23 cellular contexts compared by ENCODE assay signal in genomic region chr10:116063107-116063506, GRCh38.
"Had no signal": no experiment of that assay in that cellular context is flagged by ENCODE, and none has a peak within 500 bp of the region (broad histone marks: within the 10 kb centered on the region; RNA-seq: fewer than 3 reads in every experiment).

No MANE protein-coding gene starts in this region.

- FAIRE-seq: colon, endothelial cell of umbilical vein, frontal cortex, keratinocyte had no signal

- H3K27me3 ChIP-seq: esophagus muscularis mucosa, foreskin keratinocyte, gastroesophageal sphincter, hepatocyte, left lung had no signal

- H2AFZ ChIP-seq: hepatocyte had no signal

- H3K36me3 ChIP-seq: gastroesophageal sphincter, heart left ventricle, left lung, lower lobe of right lung had no signal

- H3K4me2 ChIP-seq: hepatocyte had no signal

- DNase-seq: dermis blood vessel endothelial cell; dorsolateral prefrontal cortex; effector CD4-positive, alpha-beta T cell; effector memory CD4-positive, alpha-beta T cell; foreskin keratinocyte; heart left ventricle; hypothalamus; immature natural killer cell; left cardiac atrium; left lung; left ventricle myocardium superior; lower lobe of right lung; mesenchymal stem cell; mucosa of descending colon; naive B cell had no signal

- H3K4me3 ChIP-seq: coronary artery, dorsolateral prefrontal cortex, esophagus muscularis mucosa, gastroesophageal sphincter, heart left ventricle, hepatocyte, left lung, lower lobe of right lung, mucosa of descending colon had no signal

- H3K9me3 ChIP-seq: esophagus muscularis mucosa, gastroesophageal sphincter, heart left ventricle, left lung, lower lobe of right lung, mucosa of descending colon had no signal

- H3K27ac ChIP-seq: coronary artery, dorsolateral prefrontal cortex, esophagus muscularis mucosa, foreskin keratinocyte, gastroesophageal sphincter, heart left ventricle, hepatocyte, left lung, lower lobe of right lung had no signal

- ATAC-seq: foreskin keratinocyte, gastroesophageal sphincter, heart left ventricle, left cardiac atrium, left lung, left ventricle myocardium superior, lower lobe of right lung, mucosa of descending colon had no signal

- H3K4me1 ChIP-seq: esophagus muscularis mucosa, foreskin keratinocyte, gastroesophageal sphincter, heart left ventricle, left lung, lower lobe of right lung had no signal

- H3K79me2 ChIP-seq: hepatocyte had no signal
